ENCODE assay signal across 12 cellular contexts in genomic region chr9:112780637-112781036, GRCh38.
"Had no signal": no experiment of that assay in that cellular context is flagged by ENCODE, and none has a peak within 500 bp of the region (broad histone marks: within the 10 kb centered on the region; RNA-seq: fewer than 3 reads in every experiment).

No MANE protein-coding gene starts in this region.

- DNase-seq: activated CD4-positive, alpha-beta T cell treated with anti-CD3 and anti-CD28 coated beads, Interleukin-2, amount 10 ng/mL, durations not matched to agents 7 days and 5 days; activated CD4-positive, CD25-positive, alpha-beta regulatory T cell; activated naive CD4-positive, alpha-beta T cell treated with anti-CD3 and anti-CD28 coated beads, Interleukin-2, amount 50 U/mL, for 16 hours; dorsolateral prefrontal cortex; kidney; left ventricle myocardium superior; mesendoderm; stimulated activated CD4-positive, alpha-beta T cell treated with anti-CD3 and anti-CD28 coated beads, Interleukin-4, amount 100 ng/mL, for 1 hour; stimulated activated naive CD8-positive, alpha-beta T cell treated with anti-CD3 and anti-CD28 coated beads, Interleukin-15, amount 100 ng/mL, for 72 hours had no signal

- H3K27me3 Mint-ChIP-seq: activated CD4-positive, alpha-beta T cell treated with anti-CD3 and anti-CD28 coated beads, Interleukin-2, amount 10 ng/mL, durations not matched to agents 7 days and 5 days; central memory CD8-positive, alpha-beta T cell; stimulated activated naive CD8-positive, alpha-beta T cell treated with anti-CD3 and anti-CD28 coated beads, Interleukin-15, amount 100 ng/mL, for 72 hours had no signal

- H3K4me3 Mint-ChIP-seq: activated CD4-positive, alpha-beta T cell treated with anti-CD3 and anti-CD28 coated beads, Interleukin-2, amount 10 ng/mL, durations not matched to agents 7 days and 5 days; brain; central memory CD8-positive, alpha-beta T cell; stimulated activated naive CD8-positive, alpha-beta T cell treated with anti-CD3 and anti-CD28 coated beads, Interleukin-15, amount 100 ng/mL, for 72 hours had no signal

- H3K4me3 ChIP-seq: esophagus muscularis mucosa had no signal

- H3K36me3 ChIP-seq: esophagus muscularis mucosa had no signal

- H3K27ac ChIP-seq: esophagus muscularis mucosa had no signal

- H3K9me3 Mint-ChIP-seq: activated CD4-positive, alpha-beta T cell treated with anti-CD3 and anti-CD28 coated beads, Interleukin-2, amount 10 ng/mL, durations not matched to agents 7 days and 5 days; central memory CD8-positive, alpha-beta T cell; stimulated activated naive CD8-positive, alpha-beta T cell treated with anti-CD3 and anti-CD28 coated beads, Interleukin-15, amount 100 ng/mL, for 72 hours had no signal

- H3K27me3 ChIP-seq: dorsolateral prefrontal cortex, esophagus muscularis mucosa had no signal

- ATAC-seq: left ventricle myocardium superior; stimulated activated naive CD8-positive, alpha-beta T cell treated with anti-CD3 and anti-CD28 coated beads, Interleukin-15, amount 100 ng/mL, for 72 hours had no signal

- H3K9me3 ChIP-seq: esophagus muscularis mucosa had no signal

- H3K27ac Mint-ChIP-seq: activated CD4-positive, alpha-beta T cell treated with anti-CD3 and anti-CD28 coated beads, Interleukin-2, amount 10 ng/mL, durations not matched to agents 7 days and 5 days; stimulated activated naive CD8-positive, alpha-beta T cell treated with anti-CD3 and anti-CD28 coated beads, Interleukin-15, amount 100 ng/mL, for 72 hours had no signal
